1 cellular context compared by ENCODE assay signal in genomic region chr6:168837231-168837903, GRCh38.
TF ChIP-seq lines count a peak whose summit lies in the region.

No MANE protein-coding gene starts in this region.

TF ChIP-seq in H1, 55 proteins besides CTCF, POLR2A, EP300 and RAD21:
- TF ChIP-seq SP1 (IDR thresholded peaks at IDR 0.05; ENCODE audit: low read depth, low read length) = no peak
- no peak for TF ChIP-seq SP4 (IDR thresholded peaks at IDR 0.05; ENCODE audit: low read length)
- TF ChIP-seq TCF12 (IDR thresholded peaks at IDR 0.05; ENCODE audit: low read depth, low read length) = no peak
- TF ChIP-seq ATF3 (IDR thresholded peaks at IDR 0.05; ENCODE audit: insufficient read depth, low read depth, low read length) = no peak
- no peak for TF ChIP-seq BACH1 (IDR thresholded peaks at IDR 0.05; ENCODE audit: low read length)
- no peak for TF ChIP-seq SIX5 (IDR thresholded peaks at IDR 0.05; ENCODE audit: low read depth, low read length)
- no peak for TF ChIP-seq ZNF274 (IDR thresholded peaks at IDR 0.05; ENCODE audit: borderline replicate concordance, extremely low read depth, low read length)
